In genomic region chr3:33103480-33103879, GRCh38 we compare ENCODE assay signal across 29 cellular contexts.
"Had no signal": no experiment of that assay in that cellular context is flagged by ENCODE, and none has a peak within 500 bp of the region (broad histone marks: within the 10 kb centered on the region; RNA-seq: fewer than 3 reads in every experiment).

No MANE protein-coding gene starts in this region.

- H3K4me3 ChIP-seq: coronary artery, esophagus muscularis mucosa, gastrocnemius medialis, heart left ventricle had no signal

- H3K27me3 ChIP-seq: brain microvascular endothelial cell, esophagus muscularis mucosa, foreskin keratinocyte, gastrocnemius medialis, heart left ventricle had no signal

- H3K9me3 ChIP-seq: esophagus muscularis mucosa, gastrocnemius medialis, heart left ventricle had no signal

- H3K4me1 ChIP-seq: esophagus muscularis mucosa, foreskin keratinocyte, gastrocnemius medialis, heart left ventricle had no signal

- H3K36me3 ChIP-seq: brain microvascular endothelial cell, esophagus muscularis mucosa, gastrocnemius medialis, heart left ventricle had no signal

- DNase-seq: activated CD4-positive, alpha-beta memory T cell treated with anti-CD3 and anti-CD28 coated beads, Interleukin-2, amount 10 ng/mL, durations not matched to agents 7 days and 5 days; activated CD4-positive, alpha-beta T cell treated with anti-CD3 and anti-CD28 coated beads for 1 hour; activated CD4-positive, alpha-beta T cell treated with anti-CD3 and anti-CD28 coated beads for 4 hours; activated CD4-positive, alpha-beta T cell treated with anti-CD3 and anti-CD28 coated beads, Interleukin-2, amount 10 ng/mL, durations not matched to agents 7 days and 5 days; activated CD4-positive, alpha-beta T cell treated with anti-CD3 and anti-CD28 coated beads, Interleukin-2, amount 50 U/mL, for 4 hours; activated CD8-positive, alpha-beta memory T cell treated with anti-CD3 and anti-CD28 coated beads, Interleukin-2, amount 50 U/mL, for 48 hours; activated effector memory CD4-positive, alpha-beta T cell treated with Interleukin-2 at 50 U/mL for 16 hours; activated gamma-delta T cell treated with Interleukin-2 at 50 U/mL for 16 hours; activated naive CD4-positive, alpha-beta T cell treated with anti-CD3 and anti-CD28 coated beads, Interleukin-2, amount 50 U/mL, for 16 hours; activated naive CD4-positive, alpha-beta T cell treated with Interleukin-2 at 50 U/mL for 16 hours; activated T-cell treated with anti-CD3 and anti-CD28 coated beads for 4 hours; activated T-cell treated with anti-CD3 and anti-CD28 coated beads, Interleukin-2, amount 50 U/mL, for 24 hours; amniotic stem cell; anterior cingulate cortex; brain microvascular endothelial cell; dermis blood vessel endothelial cell; effector CD4-positive, alpha-beta T cell; effector memory CD8-positive, alpha-beta T cell; erythroblast; foreskin keratinocyte; gastrocnemius medialis; glutamatergic neuron; heart left ventricle; hypothalamus had no signal

- H3K27ac ChIP-seq: brain microvascular endothelial cell, coronary artery, esophagus muscularis mucosa, foreskin keratinocyte, gastrocnemius medialis, heart left ventricle, VCaP had no signal

- ATAC-seq: activated T-helper 17 cell treated with anti-CD3 and anti-CD28 coated beads, Interleukin-2, amount 50 U/mL, for 72 hours; effector memory CD8-positive, alpha-beta T cell; foreskin keratinocyte; gastrocnemius medialis; heart left ventricle; WTC11 had no signal
